17 cellular contexts compared by ENCODE assay signal in the genomic region with DNA sequence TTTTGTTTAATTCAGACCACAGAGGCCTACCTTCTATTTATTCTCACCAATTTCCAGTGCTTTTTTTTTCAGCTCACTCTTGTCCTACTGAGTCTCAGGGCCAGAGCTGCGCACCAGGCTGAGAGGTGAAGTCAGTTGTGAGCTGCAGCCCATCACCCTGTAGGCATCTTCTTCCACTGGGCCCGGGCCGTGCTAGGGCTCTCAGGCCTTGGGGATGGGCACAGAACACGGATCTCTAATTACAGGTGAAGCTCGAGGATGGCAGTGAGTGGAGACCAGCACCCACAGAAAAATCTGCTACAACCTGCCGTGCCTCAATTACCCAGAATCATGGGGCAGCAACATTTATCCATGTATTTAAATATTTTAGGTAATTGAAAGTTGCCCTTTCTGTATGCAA.
DNase-seq lines count a peak whose midpoint lies in the region; ATAC-seq and TF ChIP-seq lines count a peak whose summit lies in the region.
"Had no signal": no experiment of that assay in that cellular context is flagged by ENCODE, and none has a peak within 500 bp of the region (broad histone marks: within the 10 kb centered on the region; RNA-seq: fewer than 3 reads in every experiment).

No MANE protein-coding gene starts in this region.

- H3K4me2 ChIP-seq in BLaER1: peak overlapping the region; percentile 58
- H3K4me2 ChIP-seq in BLaER1 treated with 17β-estradiol and CSF1 and Interleukin-3, amounts not matched to agents 10 nM and 100 nM: peak overlapping the region in 8 of 11 experiments; percentile 21 to 61 (median 46); a peak in 14 of 22 replicates

- intact Hi-C loops in posterior vena cava (cut with DNase I) (no loop called here), ascending aorta (cut with DNase I) (no loop called here)

- TF ChIP-seq CTCF in endothelial cell (IDR thresholded peaks at IDR 0.05; ENCODE audit: unreplicated experiment) (no peak), ascending aorta (IDR thresholded peaks at IDR 0.05) (no peak)

- H3K4me1 ChIP-seq in BLaER1: peaks cover 62% of the 10 kb centered on the region
- peaks cover 0 to 52% (median 38%) of the 10 kb centered on the region in 10 experiments; a peak in 16 of 20 replicates for H3K4me1 ChIP-seq in BLaER1 treated with 17β-estradiol and CSF1 and Interleukin-3, amounts not matched to agents 10 nM and 100 nM
- no peaks in the 10 kb centered on the region for H3K4me1 ChIP-seq in ascending aorta
- H3K4me1 ChIP-seq: Caco-2 had no signal

- H3K4me1 Mint-ChIP-seq in endothelial cell (ENCODE audit: unreplicated experiment): peaks cover 31% of the 10 kb centered on the region
- H3K4me1 Mint-ChIP-seq in stimulated activated effector memory CD8-positive, alpha-beta T cell treated with anti-CD3 and anti-CD28 coated beads, Interleukin-12 subunit alpha, Interleukin-12 subunit beta, amount 100 ng/mL, for 72 hours: no peaks in the 10 kb centered on the region
- H3K4me1 Mint-ChIP-seq: B cell had no signal

- no peak overlapping the region for H3K9ac ChIP-seq in BLaER1
- H3K9ac ChIP-seq in BLaER1 treated with 17β-estradiol and CSF1 and Interleukin-3, amounts not matched to agents 10 nM and 100 nM: peak overlapping the region in 1 of 11 experiments; percentile 21; a peak in 1 of 22 replicates

- H3K4me3 ChIP-seq in BLaER1: no peak overlapping the region
- H3K4me3 ChIP-seq in BLaER1 treated with 17β-estradiol and CSF1 and Interleukin-3, amounts not matched to agents 10 nM and 100 nM: no peak overlapping the region
- no peak overlapping the region for H3K4me3 ChIP-seq in ascending aorta

- H4K20me1 ChIP-seq in BLaER1: no peaks in the 10 kb centered on the region
- H4K20me1 ChIP-seq in BLaER1 treated with 17β-estradiol and CSF1 and Interleukin-3, amounts not matched to agents 10 nM and 100 nM: no peaks in the 10 kb centered on the region

- H3K27ac ChIP-seq in BLaER1 (peak overlapping the region; percentile 43; the same call in 1 of the 2 replicates), ascending aorta (no peak overlapping the region)
- H3K27ac ChIP-seq in BLaER1 treated with 17β-estradiol and CSF1 and Interleukin-3, amounts not matched to agents 10 nM and 100 nM: peak overlapping the region in 1 of 11 experiments; percentile 53; a peak in 2 of 22 replicates
- H3K27ac ChIP-seq: C4-2B had no signal

- H3K4me3 Mint-ChIP-seq in endothelial cell (ENCODE audit: unreplicated experiment): no peak overlapping the region
- H3K4me3 Mint-ChIP-seq in stimulated activated effector memory CD8-positive, alpha-beta T cell treated with anti-CD3 and anti-CD28 coated beads, Interleukin-12 subunit alpha, Interleukin-12 subunit beta, amount 100 ng/mL, for 72 hours: no peak overlapping the region
- H3K4me3 Mint-ChIP-seq: B cell; CD4-positive, alpha-beta T cell; CD8-positive, alpha-beta T cell had no signal

- H3K36me3 ChIP-seq in BLaER1: no peaks in the 10 kb centered on the region
- H3K36me3 ChIP-seq in BLaER1 treated with 17β-estradiol and CSF1 and Interleukin-3, amounts not matched to agents 10 nM and 100 nM: no peaks in the 10 kb centered on the region
- H3K36me3 ChIP-seq in ascending aorta: no peaks in the 10 kb centered on the region

- no peaks in the 10 kb centered on the region for H3K36me3 Mint-ChIP-seq in endothelial cell (ENCODE audit: low read depth, unreplicated experiment)
- H3K36me3 Mint-ChIP-seq in stimulated activated effector memory CD8-positive, alpha-beta T cell treated with anti-CD3 and anti-CD28 coated beads, Interleukin-12 subunit alpha, Interleukin-12 subunit beta, amount 100 ng/mL, for 72 hours: no peaks in the 10 kb centered on the region
- H3K36me3 Mint-ChIP-seq: CD8-positive, alpha-beta T cell had no signal

- H3K9me3 ChIP-seq in BLaER1 (no peaks in the 10 kb centered on the region), ascending aorta (no peaks in the 10 kb centered on the region)
- no peaks in the 10 kb centered on the region for H3K9me3 ChIP-seq in BLaER1 treated with 17β-estradiol and CSF1 and Interleukin-3, amounts not matched to agents 10 nM and 100 nM (replicated peaks in 1 of 11)
- H3K9me3 ChIP-seq: Caco-2 had no signal

- ATAC-seq in stimulated activated effector memory CD8-positive, alpha-beta T cell treated with anti-CD3 and anti-CD28 coated beads, Interleukin-12 subunit alpha, Interleukin-12 subunit beta, amount 100 ng/mL, for 72 hours: no peak
- ATAC-seq: CD8-positive, alpha-beta T cell had no signal

- H3K9me3 Mint-ChIP-seq in endothelial cell (ENCODE audit: unreplicated experiment): no peaks in the 10 kb centered on the region
- H3K9me3 Mint-ChIP-seq in stimulated activated effector memory CD8-positive, alpha-beta T cell treated with anti-CD3 and anti-CD28 coated beads, Interleukin-12 subunit alpha, Interleukin-12 subunit beta, amount 100 ng/mL, for 72 hours: no peaks in the 10 kb centered on the region
- H3K9me3 Mint-ChIP-seq: CD4-positive, alpha-beta T cell; CD8-positive, alpha-beta T cell had no signal

- H3K27me3 ChIP-seq in BLaER1: no peaks in the 10 kb centered on the region
- H3K27me3 ChIP-seq in BLaER1 treated with 17β-estradiol and CSF1 and Interleukin-3, amounts not matched to agents 10 nM and 100 nM: no peaks in the 10 kb centered on the region
- H3K27me3 ChIP-seq in ascending aorta: no peaks in the 10 kb centered on the region

- peak overlapping the region; percentile 86 for H3K27ac Mint-ChIP-seq in endothelial cell (ENCODE audit: unreplicated experiment)
- no peak overlapping the region for H3K27ac Mint-ChIP-seq in stimulated activated effector memory CD8-positive, alpha-beta T cell treated with anti-CD3 and anti-CD28 coated beads, Interleukin-12 subunit alpha, Interleukin-12 subunit beta, amount 100 ng/mL, for 72 hours
- H3K27ac Mint-ChIP-seq: B cell; CD4-positive, alpha-beta T cell; CD8-positive, alpha-beta T cell had no signal

- H3K27me3 Mint-ChIP-seq in endothelial cell (ENCODE audit: unreplicated experiment): peaks cover 18% of the 10 kb centered on the region

- DNase-seq in endothelial cell (ENCODE audit: low spot score) (no peak), posterior vena cava (ENCODE audit: low spot score) (peak; percentile 43), ascending aorta (ENCODE audit: low spot score in 2 of 2) (no peak), amniotic stem cell (lab: John Stamatoyannopoulos, UW) (no peak)
- no peak for DNase-seq in stimulated activated effector memory CD8-positive, alpha-beta T cell treated with anti-CD3 and anti-CD28 coated beads, Interleukin-12 subunit alpha, Interleukin-12 subunit beta, amount 100 ng/mL, for 72 hours (ENCODE audit: low spot score in 2 of 2)
- DNase-seq: 8988T; ACHN; Caco-2; Calu3; CD4-positive, alpha-beta T cell; CD8-positive, alpha-beta T cell; DMS79 treated with DMSO at 0.1 percent for 48 hours; GF-D8 had no signal
